Comparison of ENCODE assay signal across 8 cellular contexts in genomic region chr19:37468961-37469777, GRCh38. TPM values are rescaled to one million over a fixed set of nuclear protein-coding genes. Genes with fewer than 3 reads are reported as not detected.
DNase-seq lines count a peak whose midpoint lies in the region; ATAC-seq, FAIRE-seq and TF ChIP-seq lines count a peak whose summit lies in the region.

TSS of gene ZNF570 (plus strand) at chr19:37469356. CDS start at chr19:37470355, 999 bp downstream.

- no peaks in the 10 kb centered on the region for H4K20me1 ChIP-seq in endothelial cell of umbilical vein (replicated peaks; ENCODE audit: control insufficient read depth, extremely low read depth, insufficient read depth, low read length)

- H3K9me1 ChIP-seq in endothelial cell of umbilical vein (replicated peaks; ENCODE audit: control insufficient read depth, extremely low read depth, insufficient read depth, low read length): no peaks in the 10 kb centered on the region

- H3K9me3 ChIP-seq in BE2C: 0 out of 2 replicates have a peak, but pooled peaks cover 3% of the 10 kb centered on the region
- H3K9me3 ChIP-seq in endothelial cell of umbilical vein (replicated peaks; ENCODE audit: control insufficient read depth, insufficient read depth, low read length): no peaks in the 10 kb centered on the region

- TF ChIP-seq CTCF in BE2C (IDR thresholded peaks at IDR 0.05; ENCODE audit: low read depth, low read length) (no peak), endothelial cell of umbilical vein (IDR thresholded peaks at IDR 0.05; ENCODE audit: extremely low read depth in 1 of 2, insufficient read depth in 1 of 2, low read depth in 1 of 2, low read length in 2 of 2) (no peak)

- H3K4me1 ChIP-seq in BE2C: no peaks in the 10 kb centered on the region
- peaks cover 5% of the 10 kb centered on the region for H3K4me1 ChIP-seq in endothelial cell of umbilical vein (ENCODE audit: control insufficient read depth, extremely low read depth, insufficient read depth, low read length)

- peak within 1 kb of the TSS; percentile 57 for H3K9ac ChIP-seq in endothelial cell of umbilical vein (replicated peaks; ENCODE audit: extremely low read depth, insufficient read depth, low read length)

- peak; percentile 62 for TF ChIP-seq POLR2A in endothelial cell of umbilical vein (IDR thresholded peaks at IDR 0.05; ENCODE audit: low read depth, low read length)

- peak; percentile 50 for ATAC-seq in HG03565 (IDR thresholded peaks at IDR 0.05; ENCODE audit: unreplicated experiment)

- peak within 1 kb of the TSS; percentile 34 for H3K27ac ChIP-seq in endothelial cell of umbilical vein (ENCODE audit: insufficient read depth, low read depth, low read length)

- peak within 1 kb of the TSS; percentile 55 for H3K4me2 ChIP-seq in endothelial cell of umbilical vein (ENCODE audit: insufficient read depth, low read length)

- POLR2A ChIA-PET in endothelial cell of umbilical vein (lab: Charles Lee): interaction anchor here (1.5 kb wide), 1 partner anchor 98 kb away, joined by 4 read pairs; the partner anchor contains the start of gene ZNF527

- H3K36me3 ChIP-seq in BE2C (peaks cover 11% of the 10 kb centered on the region), endothelial cell of umbilical vein (ENCODE audit: control insufficient read depth in 2 of 2, extremely low read depth in 1 of 2, insufficient read depth in 2 of 2, low read length in 2 of 2) (no peaks in the 10 kb centered on the region)

- DNase-seq in BE2C: peak; percentile 90
- peak; percentile 35 for DNase-seq in GM19240 (ENCODE audit: insufficient read length, low spot score)
- peak; percentile 84 for DNase-seq in NOMO-1 treated with DMSO at 0.1 percent for 48 hours (lab: John Stamatoyannopoulos, UW; ENCODE audit: unreplicated experiment)
- DNase-seq in activated CD8-positive, alpha-beta memory T cell treated with anti-CD3 and anti-CD28 coated beads, Interleukin-2, amount 50 U/mL, for 48 hours: peak; percentile 92
- peak; percentile 82 for DNase-seq in endothelial cell of umbilical vein (ENCODE audit: low read depth, low spot score)
- DNase-seq in middle frontal gyrus (ENCODE audit: extremely low spot score, low spot score): peak; percentile 84
- peak; percentile 81 to 82 for DNase-seq in stimulated activated CD8-positive, alpha-beta memory T cell treated with anti-CD3 and anti-CD28 coated beads, Interleukin-15, amount 100 ng/mL, for 48 hours (ENCODE audit: low read depth in 2 of 2)

- H3K79me2 ChIP-seq in endothelial cell of umbilical vein (ENCODE audit: control insufficient read depth, insufficient read depth, low read length): peaks cover 2% of the 10 kb centered on the region

- intact Hi-C loops in endothelial cell of umbilical vein (cut with micrococcal nuclease): loop anchor here (1.0 to 5.0 kb wide), 4 partner anchors 82 to 697 kb away; partner anchors contain the start of genes ZNF383 and ZNF850

- H3K4me3 ChIP-seq in BE2C (ENCODE audit: low read depth, low read length) (peak within 1 kb of the TSS; percentile 96), endothelial cell of umbilical vein (replicated peaks in 1 of 3; ENCODE audit: insufficient read depth in 1 of 3, low read depth in 1 of 3, low read length in 3 of 3) (peak within 1 kb of the TSS; percentile 67 to 95 (median 80))

- peak; percentile 93 for FAIRE-seq in endothelial cell of umbilical vein (lab: Jason Lieb, UNC)

- no peaks in the 10 kb centered on the region for H3K27me3 ChIP-seq in BE2C
- H3K27me3 ChIP-seq in endothelial cell of umbilical vein (ENCODE audit: control insufficient read depth in 2 of 2, insufficient read depth in 2 of 2, low read length in 2 of 2): no peaks in the 10 kb centered on the region

- CTCF ChIA-PET in endothelial cell of umbilical vein (lab: Charles Lee): interaction anchor here (1.2 kb wide), 1 partner anchor 82 kb away, joined by 5 read pairs; no protein-coding TSS in a partner anchor

- H2AFZ ChIP-seq in endothelial cell of umbilical vein (ENCODE audit: low read depth, low read length): peak within 1 kb of the TSS; percentile 99

- TSS peak; percentile 32 for BruUV-seq in endothelial cell of umbilical vein (replicated peaks; lab: Mats Ljungman, UMichigan)

- dilution Hi-C loops in endothelial cell of umbilical vein (cut with MboI; ENCODE audit: extremely low pct_ligation_motif_present, low sequenced_read_pairs): no loop called here

TF ChIP-seq in endothelial cell of umbilical vein, 7 proteins besides CTCF, POLR2A, EP300 and RAD21:
- no peak for TF ChIP-seq GATA2 (IDR thresholded peaks at IDR 0.05; ENCODE audit: insufficient read depth, insufficient read length, low read depth, low read length)
- TF ChIP-seq POLR2AphosphoS5 (IDR thresholded peaks at IDR 0.05; ENCODE audit: insufficient read depth, low read depth, low read length): peak; percentile 57
- no peak for TF ChIP-seq EZH2 (IDR thresholded peaks at IDR 0.05; ENCODE audit: borderline replicate concordance, low read depth, low read length, severe bottlenecking)
- TF ChIP-seq MYC (IDR thresholded peaks at IDR 0.05; ENCODE audit: low read depth, low read length): no peak
- no peak for TF ChIP-seq JUN (IDR thresholded peaks at IDR 0.05; ENCODE audit: borderline replicate concordance, insufficient read depth, insufficient read length, low read depth)
- TF ChIP-seq FOS (IDR thresholded peaks at IDR 0.05; ENCODE audit: borderline replicate concordance, insufficient read depth, low read length): no peak
- TF ChIP-seq MAX (IDR thresholded peaks at IDR 0.05; ENCODE audit: insufficient read depth, insufficient read length): no peak

RNA-seq across cellular contexts. Expression of gene ZNF570, which starts in this region (rescaled TPM):
- polyA plus RNA-seq in BE2C (2012; ENCODE audit: insufficient read depth, insufficient read length, low read depth): 4.5 TPM
- 3.9 and 5.0 TPM in 2 replicates for total RNA-seq in endothelial cell of umbilical vein
- polyA plus RNA-seq in endothelial cell of umbilical vein: 0.84 and 1.0 TPM in 2 replicates
- 1.6 and 1.8 TPM in 2 replicates for polyA plus RNA-seq in endothelial cell of umbilical vein (2011; cell fraction: cytosol; rRNA removed)
- polyA plus RNA-seq in endothelial cell of umbilical vein (2011; cell fraction: nucleus; rRNA removed): 2.4 and 2.5 TPM in 2 replicates
- 2.7 and 3.1 TPM in 2 replicates for polyA plus RNA-seq in endothelial cell of umbilical vein (2012)
- 6.1 and 7.6 TPM in 2 replicates for polyA minus RNA-seq in endothelial cell of umbilical vein
- polyA minus RNA-seq in endothelial cell of umbilical vein (2011; cell fraction: cytosol; rRNA and poly(A)+ RNA removed): not detected
- polyA minus RNA-seq in endothelial cell of umbilical vein (2011; cell fraction: nucleus; rRNA and poly(A)+ RNA removed): 3.5 and 4.3 TPM in 2 replicates

Comparison
In these comparisons a context has a peak if more than half of its experiments do, and no peak if none do; other contexts are left out.
1. Peak in every context shown above with its lines: DNase-seq, ATAC-seq, H3K4me3 ChIP-seq and H3K27ac ChIP-seq.
2. DNase-seq: peak in every context shown above with its lines; median percentile 92 in activated CD8-positive, alpha-beta memory T cell treated with anti-CD3 and anti-CD28 coated beads, Interleukin-2, amount 50 U/mL, for 48 hours; 90 in BE2C; 84 in NOMO-1 treated with DMSO at 0.1 percent for 48 hours; 84 in middle frontal gyrus; 82 in endothelial cell of umbilical vein; 82 in stimulated activated CD8-positive, alpha-beta memory T cell treated with anti-CD3 and anti-CD28 coated beads, Interleukin-15, amount 100 ng/mL, for 48 hours; 35 in GM19240.